ENCODE assay signal across 7 cellular contexts in genomic region chr21:29181799-29182470, GRCh38.
DNase-seq lines count a peak whose midpoint lies in the region; ATAC-seq and TF ChIP-seq lines count a peak whose summit lies in the region.

No MANE protein-coding gene starts in this region.

- no peaks in the 10 kb centered on the region for H3K36me3 ChIP-seq in OCI-LY3 (replicated peaks; ENCODE audit: low read depth, low read length)
- H3K36me3 ChIP-seq in neutrophil: no peaks in the 10 kb centered on the region

- ATAC-seq in GM21367 (IDR thresholded peaks at IDR 0.05; ENCODE audit: unreplicated experiment) (peak; percentile 51), GM19328 (IDR thresholded peaks at IDR 0.05; ENCODE audit: unreplicated experiment) (no peak), HG02970 (IDR thresholded peaks at IDR 0.05; ENCODE audit: low FRiP score, unreplicated experiment) (no peak)

- no peaks in the 10 kb centered on the region for H4K20me1 ChIP-seq in OCI-LY3 (ENCODE audit: insufficient read depth, low read length)

- DNase-seq in epidermal melanocyte (ENCODE audit: insufficient read length, low spot score) (peak; percentile 36), NCI-H1436 treated with DMSO at 0.1 percent for 48 hours (lab: John Stamatoyannopoulos, UW) (no peak)

- H2AFZ ChIP-seq in OCI-LY3 (ENCODE audit: low read depth, low read length): no peak overlapping the region

- H3K27ac ChIP-seq in OCI-LY3 (ENCODE audit: low read length) (no peak overlapping the region), neutrophil (peak overlapping the region; percentile 10)

- peak overlapping the region; percentile 27 for H3K4me2 ChIP-seq in OCI-LY3 (ENCODE audit: low read length)

- H3K9ac ChIP-seq in OCI-LY3 (ENCODE audit: low read length): peak overlapping the region; percentile 11; the same call in 1 of the 2 replicates

- no peaks in the 10 kb centered on the region for H3K27me3 ChIP-seq in OCI-LY3 (ENCODE audit: low read depth, low read length)
- H3K27me3 ChIP-seq in neutrophil: no peaks in the 10 kb centered on the region

- no peaks in the 10 kb centered on the region for H3K79me2 ChIP-seq in OCI-LY3 (ENCODE audit: low read length)

- TF ChIP-seq CTCF in OCI-LY3 (IDR thresholded peaks at IDR 0.05; ENCODE audit: low read depth, low read length) (no peak), neutrophil (IDR thresholded peaks at IDR 0.05) (no peak)

- peaks cover 47% of the 10 kb centered on the region for H3K4me1 ChIP-seq in OCI-LY3 (ENCODE audit: low read length)
- H3K4me1 ChIP-seq in neutrophil (ENCODE audit: control insufficient read depth in 1 of 2, insufficient read depth in 1 of 2, low read depth in 1 of 2, low read length in 1 of 2): peaks cover 44 to 51% of the 10 kb centered on the region in 2 experiments

- H3K4me3 ChIP-seq in OCI-LY3 (ENCODE audit: low read length) (peak overlapping the region; percentile 26; the same call in 1 of the 2 replicates), neutrophil (ENCODE audit: low read depth in 1 of 2, low read length in 1 of 2) (no peak overlapping the region)

- no peaks in the 10 kb centered on the region for H3K9me3 ChIP-seq in OCI-LY3 (ENCODE audit: insufficient read depth, low read length)
- no peaks in the 10 kb centered on the region for H3K9me3 ChIP-seq in neutrophil
